In genomic region chr2:230591850-230592249, GRCh38 we compare ENCODE assay signal across 23 cellular contexts.
DNase-seq lines count a peak whose midpoint lies in the region; ATAC-seq, FAIRE-seq and TF ChIP-seq lines count a peak whose summit lies in the region.
"Had no signal": no experiment of that assay in that cellular context is flagged by ENCODE, and none has a peak within 500 bp of the region (broad histone marks: within the 10 kb centered on the region; RNA-seq: fewer than 3 reads in every experiment).

No MANE protein-coding gene starts in this region.

- peak overlapping the region; percentile 74 for H3K4me2 ChIP-seq in OCI-LY3 (ENCODE audit: low read length)
- H3K4me2 ChIP-seq: GM23338 had no signal

- no peak overlapping the region for H2AFZ ChIP-seq in OCI-LY3 (ENCODE audit: low read depth, low read length)
- H2AFZ ChIP-seq: GM23338 had no signal

- no peaks in the 10 kb centered on the region for H3K36me3 ChIP-seq in OCI-LY3 (replicated peaks; ENCODE audit: low read depth, low read length)
- H3K36me3 ChIP-seq in psoas muscle (ENCODE audit: insufficient read depth in 1 of 2, low read depth in 1 of 2), result no peaks in the 10 kb centered on the region
- H3K36me3 ChIP-seq: Peyer's patch, right lobe of liver, tibial nerve had no signal

- no peak overlapping the region for H3K4me3 Mint-ChIP-seq in stimulated activated naive CD8-positive, alpha-beta T cell treated with anti-CD3 and anti-CD28 coated beads, Interleukin-15, amount 100 ng/mL, for 72 hours
- no peak overlapping the region for H3K4me3 Mint-ChIP-seq in activated T-helper 2 cell treated with anti-CD3 and anti-CD28 coated beads, Interferon-gamma antibody, Interleukin-2, Interleukin-4, amounts not matched to agents 10 μg/mL and 5 μg/mL and 100 μg/mL, durations not matched to agents 14 hours and 24 hours and 36 hours (ENCODE audit: low read depth)
- H3K4me3 Mint-ChIP-seq in stimulated activated naive B cell treated with anti-CD40 and anti-IgM and Interleukin-4, amounts not matched to agents 10 μg/mL and 1 μg/mL and 100 μg/mL, for 72 hours, result peak overlapping the region in 1 of 2 donors; percentile 33
- H3K4me3 Mint-ChIP-seq: activated naive CD8-positive, alpha-beta T cell; GM23338; HFFc6; neural crest cell had no signal

- H3K4me1 ChIP-seq in OCI-LY3 (ENCODE audit: low read length), result peaks cover 84% of the 10 kb centered on the region
- no peaks in the 10 kb centered on the region for H3K4me1 ChIP-seq in psoas muscle
- H3K4me1 ChIP-seq: right lobe of liver, tibial nerve had no signal

- peak overlapping the region in 1 of 2 donors; percentile 86 for H3K27ac Mint-ChIP-seq in stimulated activated naive CD8-positive, alpha-beta T cell treated with anti-CD3 and anti-CD28 coated beads, Interleukin-15, amount 100 ng/mL, for 72 hours
- H3K27ac Mint-ChIP-seq in activated T-helper 2 cell treated with anti-CD3 and anti-CD28 coated beads, Interferon-gamma antibody, Interleukin-2, Interleukin-4, amounts not matched to agents 10 μg/mL and 5 μg/mL and 100 μg/mL, durations not matched to agents 14 hours and 24 hours and 36 hours, result peak overlapping the region; percentile 59
- peak overlapping the region; percentile 81 for H3K27ac Mint-ChIP-seq in stimulated activated naive B cell treated with anti-CD40 and anti-IgM and Interleukin-4, amounts not matched to agents 10 μg/mL and 1 μg/mL and 100 μg/mL, for 72 hours
- H3K27ac Mint-ChIP-seq: activated naive CD8-positive, alpha-beta T cell; GM23338; HFFc6 had no signal

- peaks cover 67% of the 10 kb centered on the region for H3K4me1 Mint-ChIP-seq in stimulated activated naive CD8-positive, alpha-beta T cell treated with anti-CD3 and anti-CD28 coated beads, Interleukin-15, amount 100 ng/mL, for 72 hours
- H3K4me1 Mint-ChIP-seq in activated T-helper 2 cell treated with anti-CD3 and anti-CD28 coated beads, Interferon-gamma antibody, Interleukin-2, Interleukin-4, amounts not matched to agents 10 μg/mL and 5 μg/mL and 100 μg/mL, durations not matched to agents 14 hours and 24 hours and 36 hours (ENCODE audit: low read depth), result peaks cover 52% of the 10 kb centered on the region
- H3K4me1 Mint-ChIP-seq in stimulated activated naive B cell treated with anti-CD40 and anti-IgM and Interleukin-4, amounts not matched to agents 10 μg/mL and 1 μg/mL and 100 μg/mL, for 72 hours, result peaks cover 67 to 92% of the 10 kb centered on the region in 2 donors
- H3K4me1 Mint-ChIP-seq: GM23338, neural crest cell had no signal

- H3K9me3 ChIP-seq in OCI-LY3 (ENCODE audit: insufficient read depth, low read length) (no peaks in the 10 kb centered on the region), psoas muscle (no peaks in the 10 kb centered on the region)
- H3K9me3 ChIP-seq: mucosa of descending colon, Peyer's patch, right lobe of liver, tibial nerve had no signal

- H3K27me3 Mint-ChIP-seq in stimulated activated naive CD8-positive, alpha-beta T cell treated with anti-CD3 and anti-CD28 coated beads, Interleukin-15, amount 100 ng/mL, for 72 hours, result no peaks in the 10 kb centered on the region
- no peaks in the 10 kb centered on the region for H3K27me3 Mint-ChIP-seq in activated T-helper 2 cell treated with anti-CD3 and anti-CD28 coated beads, Interferon-gamma antibody, Interleukin-2, Interleukin-4, amounts not matched to agents 10 μg/mL and 5 μg/mL and 100 μg/mL, durations not matched to agents 14 hours and 24 hours and 36 hours (ENCODE audit: low read depth)
- no peaks in the 10 kb centered on the region for H3K27me3 Mint-ChIP-seq in stimulated activated naive B cell treated with anti-CD40 and anti-IgM and Interleukin-4, amounts not matched to agents 10 μg/mL and 1 μg/mL and 100 μg/mL, for 72 hours
- H3K27me3 Mint-ChIP-seq: activated naive CD8-positive, alpha-beta T cell had no signal

- H3K4me3 ChIP-seq in OCI-LY3 (ENCODE audit: low read length), result peak overlapping the region; percentile 13; the same call in 1 of the 2 replicates
- H3K4me3 ChIP-seq in psoas muscle, result no peak overlapping the region
- H3K4me3 ChIP-seq: GM23338, mucosa of descending colon, Peyer's patch, right lobe of liver, tibial nerve had no signal

- no peaks in the 10 kb centered on the region for H4K20me1 ChIP-seq in OCI-LY3 (ENCODE audit: insufficient read depth, low read length)

- intact Hi-C loops in activated T-helper 2 cell treated with anti-CD3 and anti-CD28 coated beads, Interferon-gamma antibody, Interleukin-2, Interleukin-4, amounts not matched to agents 10 μg/mL and 5 μg/mL and 100 μg/mL, durations not matched to agents 14 hours and 24 hours and 36 hours (cut with micrococcal nuclease), result no loop called here
- intact Hi-C loops in psoas muscle (cut with DNase I), result no loop called here

- WGBS in psoas muscle, 3 donors, result 76 to 87% (median 87%) methylated on average over 6 of the region's 6 CpGs

- peak; percentile 36 for ATAC-seq in stimulated activated naive CD8-positive, alpha-beta T cell treated with anti-CD3 and anti-CD28 coated beads, Interleukin-15, amount 100 ng/mL, for 72 hours
- ATAC-seq in stimulated activated naive CD8-positive, alpha-beta T cell treated with anti-CD3 and anti-CD28 coated beads, Interleukin-15, Interleukin-2, amounts not matched to agents 100 U/mL and 50 U/mL, for 24 hours, result no peak
- ATAC-seq in stimulated activated naive B cell treated with anti-CD40 and anti-IgM and Interleukin-4, amounts not matched to agents 10 μg/mL and 1 μg/mL and 100 μg/mL, for 72 hours (replicated peaks), result no peak
- ATAC-seq in HG03196 (IDR thresholded peaks at IDR 0.05; ENCODE audit: unreplicated experiment) (no peak), psoas muscle (no peak)
- ATAC-seq: GM23338, right lobe of liver had no signal

- TF ChIP-seq CTCF in OCI-LY3 (IDR thresholded peaks at IDR 0.05; ENCODE audit: low read depth, low read length) (no peak), D721Med (IDR thresholded peaks at IDR 0.05; ENCODE audit: insufficient read depth, missing control alignments) (no peak), psoas muscle (IDR thresholded peaks at IDR 0.05) (no peak)

- H3K27me3 ChIP-seq in OCI-LY3 (ENCODE audit: low read depth, low read length) (no peaks in the 10 kb centered on the region), psoas muscle (ENCODE audit: insufficient read depth in 3 of 3, low read length in 2 of 3) (no peaks in the 10 kb centered on the region)
- H3K27me3 ChIP-seq: Peyer's patch, right lobe of liver, tibial nerve had no signal

- no peak for FAIRE-seq in D721Med (lab: Jason Lieb, UNC)
- FAIRE-seq: HTR-8/SVneo, kidney had no signal

- H3K79me2 ChIP-seq in OCI-LY3 (ENCODE audit: low read length), result peaks cover 8% of the 10 kb centered on the region

- no peak for DNase-seq in stimulated activated naive CD8-positive, alpha-beta T cell treated with anti-CD3 and anti-CD28 coated beads, Interleukin-15, amount 100 ng/mL, for 72 hours
- DNase-seq in stimulated activated naive CD8-positive, alpha-beta T cell treated with anti-CD3 and anti-CD28 coated beads, Interleukin-15, Interleukin-2, amounts not matched to agents 100 U/mL and 50 U/mL, for 24 hours, result no peak
- DNase-seq in activated T-helper 2 cell treated with anti-CD3 and anti-CD28 coated beads, Interferon-gamma antibody, Interleukin-2, Interleukin-4, amounts not matched to agents 10 μg/mL and 5 μg/mL and 100 μg/mL, durations not matched to agents 14 hours and 24 hours and 36 hours (ENCODE audit: low spot score), result no peak
- no peak for DNase-seq in stimulated activated naive B cell treated with anti-CD40 and anti-IgM and Interleukin-4, amounts not matched to agents 10 μg/mL and 1 μg/mL and 100 μg/mL, for 72 hours
- DNase-seq in D721Med (ENCODE audit: insufficient read length, low spot score), result no peak
- no peak for DNase-seq in psoas muscle
- DNase-seq: C1 segment of cervical spinal cord; HFFc6; Kasumi-1; kidney; mucosa of descending colon; NCI-H510A treated with DMSO at 0.1 percent for 48 hours; Peyer's patch; right lobe of liver; stimulated activated CD4-positive, alpha-beta T cell treated with anti-CD3 and anti-CD28 coated beads, Interleukin-12 subunit alpha, Interleukin-12 subunit beta, amount 100 ng/mL, for 4 hours; stimulated activated CD4-positive, alpha-beta T cell treated with anti-CD3 and anti-CD28 coated beads, Interleukin-4, amount 100 ng/mL, for 4 hours had no signal

- H3K9me3 Mint-ChIP-seq in stimulated activated naive CD8-positive, alpha-beta T cell treated with anti-CD3 and anti-CD28 coated beads, Interleukin-15, amount 100 ng/mL, for 72 hours, result peaks cover 13% of the 10 kb centered on the region in 2 donors
- H3K9me3 Mint-ChIP-seq in activated T-helper 2 cell treated with anti-CD3 and anti-CD28 coated beads, Interferon-gamma antibody, Interleukin-2, Interleukin-4, amounts not matched to agents 10 μg/mL and 5 μg/mL and 100 μg/mL, durations not matched to agents 14 hours and 24 hours and 36 hours, result peaks cover 21% of the 10 kb centered on the region
- H3K9me3 Mint-ChIP-seq in stimulated activated naive B cell treated with anti-CD40 and anti-IgM and Interleukin-4, amounts not matched to agents 10 μg/mL and 1 μg/mL and 100 μg/mL, for 72 hours, result peaks cover 5 to 7% of the 10 kb centered on the region in 2 donors
- H3K9me3 Mint-ChIP-seq: GM23338, HFFc6, neural crest cell had no signal

- peak overlapping the region; percentile 67 for H3K9ac ChIP-seq in OCI-LY3 (ENCODE audit: low read length)

- H3K36me3 Mint-ChIP-seq in activated T-helper 2 cell treated with anti-CD3 and anti-CD28 coated beads, Interferon-gamma antibody, Interleukin-2, Interleukin-4, amounts not matched to agents 10 μg/mL and 5 μg/mL and 100 μg/mL, durations not matched to agents 14 hours and 24 hours and 36 hours (ENCODE audit: low read depth), result peaks cover 16% of the 10 kb centered on the region
- H3K36me3 Mint-ChIP-seq in stimulated activated naive B cell treated with anti-CD40 and anti-IgM and Interleukin-4, amounts not matched to agents 10 μg/mL and 1 μg/mL and 100 μg/mL, for 72 hours, result peaks cover 8 to 10% of the 10 kb centered on the region in 2 donors
- H3K36me3 Mint-ChIP-seq: activated naive CD8-positive, alpha-beta T cell had no signal

- H3K27ac ChIP-seq in OCI-LY3 (ENCODE audit: low read length) (peak overlapping the region; percentile 99), psoas muscle (no peak overlapping the region)
- H3K27ac ChIP-seq: right lobe of liver, tibial nerve had no signal
